1 cellular context compared by ENCODE assay signal in genomic region chr4:16192631-16193483, GRCh38.
TF ChIP-seq lines count a peak whose summit lies in the region.

No MANE protein-coding gene starts in this region.

TF ChIP-seq in IMR-90, 13 proteins besides CTCF, POLR2A, EP300 and RAD21 (continued from another document):
- TF ChIP-seq NFE2L2 (IDR thresholded peaks at IDR 0.05; ENCODE audit: low read depth, low read length), result no peak
- no peak for TF ChIP-seq RCOR1 (IDR thresholded peaks at IDR 0.05; ENCODE audit: insufficient replicate concordance, low read length)
